Comparison of ENCODE assay signal across 26 cellular contexts in the genomic region with DNA sequence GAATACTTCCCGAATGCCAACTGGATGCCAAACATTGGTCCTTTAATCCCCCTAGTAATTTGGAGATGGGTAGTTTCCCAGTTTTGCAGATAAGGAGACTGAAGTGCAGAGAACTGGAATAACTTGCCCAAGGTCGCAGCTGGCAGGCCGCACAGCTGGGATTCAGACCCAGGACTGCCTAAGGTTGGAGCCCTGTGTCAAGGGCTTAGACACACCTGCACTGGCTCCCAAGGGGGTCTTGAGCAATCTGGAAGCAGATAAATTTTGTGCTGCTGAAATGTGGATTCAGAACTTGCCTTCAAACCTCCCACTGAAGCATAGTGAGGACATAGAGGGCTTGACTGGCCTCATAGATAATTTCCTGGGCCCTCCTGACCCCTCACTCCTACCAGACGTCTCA. TPM values are rescaled to one million over a fixed set of nuclear protein-coding genes. Genes with fewer than 3 reads are reported as not detected.
DNase-seq lines count a peak whose midpoint lies in the region; ATAC-seq, FAIRE-seq and TF ChIP-seq lines count a peak whose summit lies in the region.
"Had no signal": no experiment of that assay in that cellular context is flagged by ENCODE, and none has a peak within 500 bp of the region (broad histone marks: within the 10 kb centered on the region; RNA-seq: fewer than 3 reads in every experiment).

No MANE protein-coding gene starts in this region.

- no peak overlapping the region for H3K4ac ChIP-seq in H9 (ENCODE audit: low read depth, low read length)
- no peak overlapping the region for H3K4ac ChIP-seq in mesenchymal stem cell (ENCODE audit: low read depth in 1 of 2, low read length in 2 of 2)

- intact Hi-C loops in lower leg skin (cut with DNase I; ENCODE audit: low total_unique reads) (no loop called here), colonic mucosa (cut with DNase I) (no loop called here)

- H3K36me3 ChIP-seq in WERI-Rb-1 (peaks cover 53% of the 10 kb centered on the region), mesenchymal stem cell (ENCODE audit: control insufficient read depth in 1 of 2, insufficient read depth in 2 of 2, low read depth in 1 of 2, low read length in 2 of 2) (peaks cover 0 to 26% of the 10 kb centered on the region in 2 experiments), colonic mucosa (no peaks in the 10 kb centered on the region)
- H3K36me3 ChIP-seq: uterus had no signal

- H4K91ac ChIP-seq in H9 (ENCODE audit: insufficient read length, low read depth, low read length) (no peak overlapping the region), mesenchymal stem cell (ENCODE audit: low read length) (no peak overlapping the region)

- no peak for DNase-seq in A549 (ENCODE audit: low read depth in 1 of 2, low spot score in 1 of 2)
- DNase-seq in H9: no peak
- DNase-seq in WERI-Rb-1: no peak
- no peak for DNase-seq in mesenchymal stem cell
- no peak for DNase-seq in SW480 (ENCODE audit: low spot score)
- no peak for DNase-seq in lower leg skin (ENCODE audit: low spot score in 2 of 2)
- no peak for DNase-seq in colonic mucosa
- DNase-seq: ACHN; activated CD4-positive, alpha-beta T cell treated with anti-CD3 and anti-CD28 coated beads for 48 hours; activated naive CD4-positive, alpha-beta T cell treated with anti-CD3 and anti-CD28 coated beads, Interleukin-2, amount 10 ng/mL, durations not matched to agents 7 days and 5 days; activated T-cell treated with anti-CD3 and anti-CD28 coated beads, Interleukin-2, amount 50 U/mL, for 48 hours; C1 segment of cervical spinal cord; caudate nucleus; kidney glomerular epithelial cell; NCI-H1436; NCI-H2107; NCI-H526 treated with DMSO at 0.1 percent for 48 hours; retina; T-helper 17 cell; uterus had no signal

- no peaks in the 10 kb centered on the region for H3K9me3 ChIP-seq in A549
- H3K9me3 ChIP-seq in H9 (ENCODE audit: control insufficient read depth, low read depth, low read length): no peaks in the 10 kb centered on the region
- H3K9me3 ChIP-seq in WERI-Rb-1 (ENCODE audit: severe bottlenecking): no peaks in the 10 kb centered on the region
- H3K9me3 ChIP-seq in mesenchymal stem cell (ENCODE audit: control insufficient read depth, low read length): no peaks in the 10 kb centered on the region
- H3K9me3 ChIP-seq in colonic mucosa: no peaks in the 10 kb centered on the region
- H3K9me3 ChIP-seq: uterus had no signal

- H2BK120ac ChIP-seq in H9 (ENCODE audit: low read depth, low read length, poor library complexity, severe bottlenecking) (no peak overlapping the region), mesenchymal stem cell (ENCODE audit: low read depth, low read length) (no peak overlapping the region)

- no peak for FAIRE-seq in A549 (lab: Jason Lieb, UNC)
- FAIRE-seq: D721Med, endothelial cell of umbilical vein, GM12891 had no signal

- no peak overlapping the region for H3K14ac ChIP-seq in H9 (ENCODE audit: insufficient read depth, low read length)
- H3K14ac ChIP-seq in mesenchymal stem cell (ENCODE audit: low read length in 2 of 2): no peak overlapping the region

- no peaks in the 10 kb centered on the region for H3K79me2 ChIP-seq in H9 (ENCODE audit: insufficient read depth, low read length)

- H3K9me3 Mint-ChIP-seq in H9: no peaks in the 10 kb centered on the region; a peak in 1 of 5 replicates
- H3K9me3 Mint-ChIP-seq: activated naive CD4-positive, alpha-beta T cell treated with anti-CD3 and anti-CD28 coated beads, Interleukin-2, amount 10 ng/mL, durations not matched to agents 7 days and 5 days had no signal

- peaks cover 79 to 87% of the 10 kb centered on the region in 2 experiments for H3K4me1 Mint-ChIP-seq in H9
- H3K4me1 Mint-ChIP-seq: activated naive CD4-positive, alpha-beta T cell treated with anti-CD3 and anti-CD28 coated beads, Interleukin-2, amount 10 ng/mL, durations not matched to agents 7 days and 5 days had no signal

- H3K9ac ChIP-seq in H9 (ENCODE audit: extremely low read depth, insufficient read length, low read length) (no peak overlapping the region), mesenchymal stem cell (ENCODE audit: low read length) (no peak overlapping the region), colonic mucosa (ENCODE audit: low read depth in 2 of 2, low read length in 2 of 2) (no peak overlapping the region)

- 82% methylated on average over 4 of the region's 4 CpGs for WGBS in A549 (ENCODE audit: missing lambda C conversion rate)
- WGBS in H9 (ENCODE audit: extremely low coverage, insufficient read length, low lambda C conversion rate): no CpG with 5 or more reads among the region's 4 CpGs
- 84% methylated on average over 4 of the region's 4 CpGs for WGBS in mesenchymal stem cell
- 63 to 83% methylated on average over 4 of the region's 4 CpGs for WGBS in lower leg skin, 2 donors

- H3K27me3 ChIP-seq in H9 (ENCODE audit: insufficient read depth, low read length) (no peaks in the 10 kb centered on the region), WERI-Rb-1 (ENCODE audit: insufficient read depth, low read depth, severe bottlenecking) (no peaks in the 10 kb centered on the region), mesenchymal stem cell (ENCODE audit: control insufficient read depth in 1 of 2, insufficient read depth in 1 of 2, low read length in 2 of 2) (no peaks in the 10 kb centered on the region), colonic mucosa (no peaks in the 10 kb centered on the region)
- H3K27me3 ChIP-seq: uterus had no signal

- no peak overlapping the region for H3K18ac ChIP-seq in H9 (ENCODE audit: insufficient read length, low read depth, low read length)
- H3K18ac ChIP-seq in mesenchymal stem cell (ENCODE audit: low read depth in 1 of 2, low read length in 2 of 2): peak overlapping the region in 1 of 2 experiments; percentile 55

- H3K27ac ChIP-seq in A549 (peak overlapping the region; percentile 89 to 92; a peak in 5 of 6 replicates), H9 (ENCODE audit: insufficient read length, low read depth, low read length) (no peak overlapping the region), WERI-Rb-1 (peak overlapping the region; percentile 93), mesenchymal stem cell (ENCODE audit: low read length, poor library complexity, severe bottlenecking) (no peak overlapping the region), colonic mucosa (no peak overlapping the region)
- H3K27ac ChIP-seq: SK-N-MC, uterus had no signal

- no peak overlapping the region for H2BK5ac ChIP-seq in H9 (ENCODE audit: insufficient read length, low read length)
- H2BK5ac ChIP-seq in mesenchymal stem cell (ENCODE audit: low read depth, low read length, poor library complexity, severe bottlenecking): no peak overlapping the region

- H2AK5ac ChIP-seq in H9 (ENCODE audit: insufficient read length, low read length): no peak overlapping the region
- no peak overlapping the region for H2AK5ac ChIP-seq in mesenchymal stem cell (ENCODE audit: low read length, severe bottlenecking)

- H3K23ac ChIP-seq in H9 (ENCODE audit: insufficient read length, low read depth, low read length): no peak overlapping the region
- H3K23ac ChIP-seq in mesenchymal stem cell (ENCODE audit: low read length in 2 of 2): no peak overlapping the region

- peaks cover 0 to 10% (median 6%) of the 10 kb centered on the region in 3 experiments; a peak in 5 of 7 replicates for H3K36me3 Mint-ChIP-seq in H9 (ENCODE audit: insufficient read depth in 1 of 3, low read depth in 3 of 3)
- H3K36me3 Mint-ChIP-seq: activated naive CD4-positive, alpha-beta T cell treated with anti-CD3 and anti-CD28 coated beads, Interleukin-2, amount 10 ng/mL, durations not matched to agents 7 days and 5 days had no signal

- H3K23me2 ChIP-seq in H9 (ENCODE audit: insufficient read length, low read depth, low read length, poor library complexity, severe bottlenecking): no peaks in the 10 kb centered on the region

- no peak overlapping the region for H3K56ac ChIP-seq in H9 (ENCODE audit: insufficient read length, low read depth, low read length)

- H3K4me3 ChIP-seq in A549: no peak overlapping the region
- H3K4me3 ChIP-seq in WERI-Rb-1 (ENCODE audit: low read depth, low read length): no peak overlapping the region
- H3K4me3 ChIP-seq in mesenchymal stem cell (ENCODE audit: insufficient read depth in 1 of 2, low read depth in 1 of 2, low read length in 2 of 2): no peak overlapping the region
- H3K4me3 ChIP-seq in lower leg skin (ENCODE audit: low read depth, poor library complexity, severe bottlenecking): no peak overlapping the region
- H3K4me3 ChIP-seq in colonic mucosa: no peak overlapping the region
- H3K4me3 ChIP-seq: K562, SK-N-MC, uterus had no signal

- no peak overlapping the region for H2BK20ac ChIP-seq in H9 (ENCODE audit: low read depth, low read length, poor library complexity, severe bottlenecking)

- ATAC-seq in A549: no peak
- ATAC-seq in GM19351 (IDR thresholded peaks at IDR 0.05; ENCODE audit: unreplicated experiment): no peak
- ATAC-seq: K562, T-helper 17 cell had no signal

- H4K5ac ChIP-seq in H9 (ENCODE audit: insufficient read length, low read depth, low read length): no peak overlapping the region

- H2BK12ac ChIP-seq in H9 (ENCODE audit: insufficient read length, low read depth, low read length) (peak overlapping the region; percentile 15), mesenchymal stem cell (ENCODE audit: low read length in 2 of 2) (peak overlapping the region; percentile 15 to 28)

- no peak overlapping the region for H2BK15ac ChIP-seq in H9 (ENCODE audit: low read depth, low read length)
- H2BK15ac ChIP-seq in mesenchymal stem cell (ENCODE audit: low read depth, poor library complexity, severe bottlenecking): no peak overlapping the region

- CTCF ChIA-PET in A549 (lab: Yijun Ruan, JAX): no interaction called here

- TF ChIP-seq CTCF in A549 (IDR thresholded peaks at IDR 0.05) (no peak), H9 (conservative IDR thresholded peaks at IDR 0.05) (no peak), WERI-Rb-1 (IDR thresholded peaks at IDR 0.05; ENCODE audit: low read depth, low read length) (no peak), lower leg skin (IDR thresholded peaks at IDR 0.05) (no peak), colonic mucosa (IDR thresholded peaks at IDR 0.05) (no peak)

- TF ChIP-seq POLR2A in A549 (IDR thresholded peaks at IDR 0.05; ENCODE audit: low read length) (no peak), lower leg skin (IDR thresholded peaks at IDR 0.05) (no peak)

- H3K27me3 Mint-ChIP-seq in H9 (ENCODE audit: low read depth): peaks cover 8% of the 10 kb centered on the region
- H3K27me3 Mint-ChIP-seq: T-helper 17 cell had no signal

- no peak overlapping the region for H4K8ac ChIP-seq in H9 (replicated peaks; ENCODE audit: insufficient read length, low read depth, low read length)
- H4K8ac ChIP-seq in mesenchymal stem cell (ENCODE audit: low read length): no peak overlapping the region

- peak overlapping the region; percentile 77; the same call in 1 of the 3 replicates for H3K4me2 ChIP-seq in A549
- no peak overlapping the region for H3K4me2 ChIP-seq in H9 (ENCODE audit: insufficient read depth, insufficient read length, low read length)
- H3K4me2 ChIP-seq in mesenchymal stem cell (ENCODE audit: low read length, poor library complexity, severe bottlenecking): no peak overlapping the region

- peak overlapping the region in 1 of 3 experiments; percentile 71; a peak in 1 of 7 replicates for H3K27ac Mint-ChIP-seq in H9
- H3K27ac Mint-ChIP-seq: activated naive CD4-positive, alpha-beta T cell treated with anti-CD3 and anti-CD28 coated beads, Interleukin-2, amount 10 ng/mL, durations not matched to agents 7 days and 5 days had no signal

- POLR2A ChIA-PET in A549 (lab: Yijun Ruan, JAX): no interaction called here

- H2AFZ ChIP-seq in H9 (ENCODE audit: low read length): no peak overlapping the region
- no peak overlapping the region for H2AFZ ChIP-seq in mesenchymal stem cell (ENCODE audit: low read depth, low read length)

- no peak for TF ChIP-seq RAD21 in A549 (conservative IDR thresholded peaks at IDR 0.05 in 1 of 2, IDR thresholded peaks at IDR 0.05 in 1 of 2)

- H3K4me1 ChIP-seq in A549: peaks cover 63% of the 10 kb centered on the region
- peaks cover 34% of the 10 kb centered on the region; the same call in 1 of the 2 replicates for H3K4me1 ChIP-seq in H9 (ENCODE audit: insufficient read depth, low read length)
- peaks cover 36% of the 10 kb centered on the region for H3K4me1 ChIP-seq in mesenchymal stem cell (ENCODE audit: control insufficient read depth, insufficient read depth, low read depth, low read length)
- H3K4me1 ChIP-seq in colonic mucosa: peaks cover 15% of the 10 kb centered on the region

- no peak for TF ChIP-seq EP300 in A549 (IDR thresholded peaks at IDR 0.05)

- no peaks in the 10 kb centered on the region for H4K20me1 ChIP-seq in H9 (ENCODE audit: control insufficient read depth, insufficient read depth, insufficient read length)

- H3K79me1 ChIP-seq in H9 (ENCODE audit: insufficient read depth, low read depth, low read length, poor library complexity, severe bottlenecking): no peaks in the 10 kb centered on the region
- peaks cover 29% of the 10 kb centered on the region for H3K79me1 ChIP-seq in mesenchymal stem cell (replicated peaks; ENCODE audit: low read length, poor library complexity, severe bottlenecking)

- H3T11ph ChIP-seq in H9 (ENCODE audit: low read length): no peak overlapping the region

- H3K4me3 Mint-ChIP-seq in H9: no peak overlapping the region
- H3K4me3 Mint-ChIP-seq: activated naive CD4-positive, alpha-beta T cell treated with anti-CD3 and anti-CD28 coated beads, Interleukin-2, amount 10 ng/mL, durations not matched to agents 7 days and 5 days; T-helper 17 cell had no signal

RNA-seq across cellular contexts. Expression of a gene that starts 30.5 kb away (rescaled TPM):
- 2.6 and 3.2 TPM in 2 replicates for polyA plus RNA-seq in A549 (2011; rRNA removed)
- 8.7 and 13.3 TPM in 2 replicates for polyA plus RNA-seq in A549 (2012; cell fraction: cytosol; rRNA removed)
- polyA plus RNA-seq in A549 (2012; cell fraction: nucleus; rRNA removed): 12.8 and 21.3 TPM in 2 replicates
- polyA plus RNA-seq in A549 (2017; fragmentation: RNase III; extraction: RNeasy Plus Mini Kit Qiagen cat#74134 plus additional on column Dnase treatment): 12.5 to 14.5 TPM (median 14.2 TPM) in 3 replicates
- polyA minus RNA-seq in A549 (2011; rRNA and poly(A)+ RNA removed): 4.1 and 5.5 TPM in 2 replicates
- 18.2 and 19.0 TPM in 2 replicates for total RNA-seq in H9 (2021)
- 23.4 TPM for polyA plus RNA-seq in mesenchymal stem cell (2013, experiment 1 of 2)
- polyA plus RNA-seq in mesenchymal stem cell (2013, experiment 2 of 2): 22.7 TPM
- 10 to 100 TPM in 2 of 4 donors, 1 to 10 TPM in 2; 7.5 to 11.6 (median 10.1) TPM for total RNA-seq in lower leg skin
- total RNA-seq in colonic mucosa: 10 to 100 TPM; 33.6 to 50.4 TPM

Comparison
In these comparisons a context has a peak if more than half of its experiments do, and no peak if none do; other contexts are left out.
1. H3K27ac ChIP-seq: peak in A549 (2 of 2) and WERI-Rb-1 (single experiment); none in H9 (single experiment), mesenchymal stem cell (single experiment) and colonic mucosa (single experiment).